In genomic region chr7:139544645-139545044, GRCh38 we compare ENCODE assay signal across 16 cellular contexts. TPM values are rescaled to one million over a fixed set of nuclear protein-coding genes. Genes with fewer than 3 reads are reported as not detected.
A peak's percentile ranks its signal among the peaks of the same experiment; 100 is the strongest.
DNase-seq lines count a peak whose midpoint lies in the region; ATAC-seq and TF ChIP-seq lines count a peak whose summit lies in the region.
"Had no signal": no experiment of that assay in that cellular context is flagged by ENCODE, and none has a peak within 500 bp of the region (broad histone marks: within the 10 kb centered on the region; RNA-seq: fewer than 3 reads in every experiment).

No MANE protein-coding gene starts in this region.

- no peak overlapping the region for H2BK15ac ChIP-seq in neuronal stem cell (ENCODE audit: low read length)

- H2AFZ ChIP-seq in neuronal stem cell (ENCODE audit: low read length) = no peak overlapping the region
- H2AFZ ChIP-seq: GM23248 had no signal

- no peak overlapping the region for H2BK120ac ChIP-seq in neuronal stem cell (ENCODE audit: low read depth, low read length)

- peaks cover 27% of the 10 kb centered on the region for H3K4me1 Mint-ChIP-seq in dendritic cell treated with granulocyte-macrophage colony-stimulating factor and Interleukin-4, amounts not matched to agents 40 ng/mL and 50 ng/mL, for 4 days (ENCODE audit: low read depth)
- H3K4me1 Mint-ChIP-seq in CD4-positive, alpha-beta memory T cell = no peaks in the 10 kb centered on the region
- no peaks in the 10 kb centered on the region for H3K4me1 Mint-ChIP-seq in activated T-cell treated with anti-CD3 and anti-CD28 coated beads, Interleukin-2, amount 50 U/mL, for 72 hours (ENCODE audit: low read depth)
- H3K4me1 Mint-ChIP-seq in progenitor cell of endocrine pancreas (ENCODE audit: low read depth) = no peaks in the 10 kb centered on the region

- peaks cover 3% of the 10 kb centered on the region for H3K27me3 ChIP-seq in H7 (ENCODE audit: control insufficient read depth, insufficient read depth, low read length)
- peaks cover 0 to 12% (median 0%) of the 10 kb centered on the region in 3 experiments for H3K27me3 ChIP-seq in neuronal stem cell (ENCODE audit: control insufficient read depth in 3 of 3, insufficient read depth in 3 of 3, low read depth in 1 of 3, low read length in 3 of 3)
- no peaks in the 10 kb centered on the region for H3K27me3 ChIP-seq in CD4-positive, alpha-beta memory T cell (ENCODE audit: insufficient read depth, low read length)

- H3K4me3 ChIP-seq in H7 (ENCODE audit: insufficient read depth, low read depth, low read length) (no peak overlapping the region), neuronal stem cell (ENCODE audit: low read length in 2 of 2) (no peak overlapping the region)
- no peak overlapping the region for H3K4me3 ChIP-seq in CD4-positive, alpha-beta memory T cell (ENCODE audit: low read length in 2 of 2)
- H3K4me3 ChIP-seq: GM23248 had no signal

- no peak for ATAC-seq in activated T-cell treated with anti-CD3 and anti-CD28 coated beads, Interleukin-2, amount 50 U/mL, for 72 hours (replicated peaks in 1 of 2)

- peak overlapping the region; percentile 35 for H3K27ac Mint-ChIP-seq in dendritic cell treated with granulocyte-macrophage colony-stimulating factor and Interleukin-4, amounts not matched to agents 40 ng/mL and 50 ng/mL, for 4 days
- no peak overlapping the region for H3K27ac Mint-ChIP-seq in CD4-positive, alpha-beta memory T cell
- H3K27ac Mint-ChIP-seq in activated T-cell treated with anti-CD3 and anti-CD28 coated beads, Interleukin-2, amount 50 U/mL, for 72 hours = no peak overlapping the region
- no peak overlapping the region for H3K27ac Mint-ChIP-seq in progenitor cell of endocrine pancreas
- H3K27ac Mint-ChIP-seq: CD4-positive, alpha-beta T cell had no signal

- intact Hi-C loops in dendritic cell treated with granulocyte-macrophage colony-stimulating factor and Interleukin-4, amounts not matched to agents 40 ng/mL and 50 ng/mL, for 4 days (cut with micrococcal nuclease) = no loop called here
- intact Hi-C loops in CD4-positive, alpha-beta memory T cell (cut with micrococcal nuclease) = no loop called here

- no peak overlapping the region for H4K91ac ChIP-seq in neuronal stem cell (ENCODE audit: low read depth, low read length, poor library complexity)

- peaks cover 0 to 5% of the 10 kb centered on the region in 2 donors for H3K9me3 ChIP-seq in neuronal stem cell (replicated peaks in 1 of 2; ENCODE audit: control insufficient read depth in 2 of 2, insufficient read depth in 1 of 2, low read depth in 1 of 2, low read length in 2 of 2)
- no peaks in the 10 kb centered on the region for H3K9me3 ChIP-seq in CD4-positive, alpha-beta memory T cell (ENCODE audit: control insufficient read depth in 1 of 2, low read length in 2 of 2)

- peak overlapping the region; percentile 83 for H2AK5ac ChIP-seq in neuronal stem cell (ENCODE audit: low read depth, low read length)

- H2BK5ac ChIP-seq in neuronal stem cell (ENCODE audit: low read length) = no peak overlapping the region

- no peak overlapping the region for H3K4me3 Mint-ChIP-seq in dendritic cell treated with granulocyte-macrophage colony-stimulating factor and Interleukin-4, amounts not matched to agents 40 ng/mL and 50 ng/mL, for 4 days
- H3K4me3 Mint-ChIP-seq in CD4-positive, alpha-beta memory T cell = no peak overlapping the region
- H3K4me3 Mint-ChIP-seq in activated T-cell treated with anti-CD3 and anti-CD28 coated beads, Interleukin-2, amount 50 U/mL, for 72 hours = no peak overlapping the region
- H3K4me3 Mint-ChIP-seq in progenitor cell of endocrine pancreas (ENCODE audit: low read depth) = no peak overlapping the region
- H3K4me3 Mint-ChIP-seq: CD4-positive, alpha-beta T cell; H9 had no signal

- TF ChIP-seq CTCF in progenitor cell of endocrine pancreas (IDR thresholded peaks at IDR 0.05; ENCODE audit: unreplicated experiment) = no peak

- H3K14ac ChIP-seq in neuronal stem cell (ENCODE audit: low read length) = no peak overlapping the region

- H3K79me1 ChIP-seq in neuronal stem cell (ENCODE audit: low read depth, low read length) = no peaks in the 10 kb centered on the region

- H3K36me3 ChIP-seq in H7 (replicated peaks; ENCODE audit: control insufficient read depth, insufficient read depth, low read length) (no peaks in the 10 kb centered on the region), neuronal stem cell (replicated peaks in 1 of 2; ENCODE audit: control insufficient read depth in 2 of 2, insufficient read depth in 2 of 2, low read length in 2 of 2) (peaks cover 0 to 2% of the 10 kb centered on the region in 2 donors)
- H3K36me3 ChIP-seq in CD4-positive, alpha-beta memory T cell (ENCODE audit: insufficient read depth, low read length) = no peaks in the 10 kb centered on the region

- H3K27ac ChIP-seq in neuronal stem cell (replicated peaks; ENCODE audit: low read length) = no peak overlapping the region
- H3K27ac ChIP-seq in CD4-positive, alpha-beta memory T cell (ENCODE audit: low read depth, low read length) = no peak overlapping the region
- H3K27ac ChIP-seq: C4-2B, GM23248 had no signal

- H3K23ac ChIP-seq in neuronal stem cell (ENCODE audit: low read depth, low read length, poor library complexity) = peak overlapping the region; percentile 62

- no peaks in the 10 kb centered on the region for H3K36me3 Mint-ChIP-seq in dendritic cell treated with granulocyte-macrophage colony-stimulating factor and Interleukin-4, amounts not matched to agents 40 ng/mL and 50 ng/mL, for 4 days (ENCODE audit: low read depth)
- no peaks in the 10 kb centered on the region for H3K36me3 Mint-ChIP-seq in CD4-positive, alpha-beta memory T cell
- no peaks in the 10 kb centered on the region for H3K36me3 Mint-ChIP-seq in activated T-cell treated with anti-CD3 and anti-CD28 coated beads, Interleukin-2, amount 50 U/mL, for 72 hours (ENCODE audit: insufficient read depth in 2 of 2)
- no peaks in the 10 kb centered on the region for H3K36me3 Mint-ChIP-seq in progenitor cell of endocrine pancreas (ENCODE audit: insufficient read depth)

- H3K9ac ChIP-seq in neuronal stem cell (ENCODE audit: low read depth, low read length, poor library complexity) = no peak overlapping the region
- H3K9ac ChIP-seq: GM23248 had no signal

- DNase-seq in H7 (peak; percentile 43), neuronal stem cell (ENCODE audit: low spot score) (no peak), progenitor cell of endocrine pancreas (ENCODE audit: low spot score, unreplicated experiment) (no peak)
- DNase-seq in CD4-positive, alpha-beta memory T cell = no peak
- no peak for DNase-seq in activated T-cell treated with anti-CD3 and anti-CD28 coated beads, Interleukin-2, amount 50 U/mL, for 72 hours
- DNase-seq: ACHN; CD4-positive, alpha-beta T cell; DMS153; DMS79; GDM1; GM23248; IMR-90 had no signal

- WGBS in neuronal stem cell (ENCODE audit: extremely low coverage in 2 of 2, insufficient read length in 2 of 2, insufficient replicate concordance in 1 of 2), 2 donors = no CpG with 5 or more reads among the region's 11 CpGs

- H3K9me3 Mint-ChIP-seq in dendritic cell treated with granulocyte-macrophage colony-stimulating factor and Interleukin-4, amounts not matched to agents 40 ng/mL and 50 ng/mL, for 4 days = no peaks in the 10 kb centered on the region
- no peaks in the 10 kb centered on the region for H3K9me3 Mint-ChIP-seq in CD4-positive, alpha-beta memory T cell
- no peaks in the 10 kb centered on the region for H3K9me3 Mint-ChIP-seq in activated T-cell treated with anti-CD3 and anti-CD28 coated beads, Interleukin-2, amount 50 U/mL, for 72 hours
- no peaks in the 10 kb centered on the region for H3K9me3 Mint-ChIP-seq in progenitor cell of endocrine pancreas (ENCODE audit: low read depth)
- H3K9me3 Mint-ChIP-seq: CD4-positive, alpha-beta T cell; H9 had no signal

- no peak overlapping the region for H2BK12ac ChIP-seq in neuronal stem cell (ENCODE audit: low read length)

- H3K4ac ChIP-seq in neuronal stem cell (ENCODE audit: low read length) = no peak overlapping the region

- peaks cover 9% of the 10 kb centered on the region for H3K27me3 Mint-ChIP-seq in dendritic cell treated with granulocyte-macrophage colony-stimulating factor and Interleukin-4, amounts not matched to agents 40 ng/mL and 50 ng/mL, for 4 days
- H3K27me3 Mint-ChIP-seq in CD4-positive, alpha-beta memory T cell = no peaks in the 10 kb centered on the region
- no peaks in the 10 kb centered on the region for H3K27me3 Mint-ChIP-seq in activated T-cell treated with anti-CD3 and anti-CD28 coated beads, Interleukin-2, amount 50 U/mL, for 72 hours (ENCODE audit: low read depth)
- H3K27me3 Mint-ChIP-seq in progenitor cell of endocrine pancreas = peaks cover 12% of the 10 kb centered on the region
- H3K27me3 Mint-ChIP-seq: CD4-positive, alpha-beta T cell had no signal

- H3K4me1 ChIP-seq in neuronal stem cell (ENCODE audit: control insufficient read depth in 2 of 2, insufficient read depth in 1 of 2, low read depth in 1 of 2, low read length in 2 of 2) = peaks cover 5 to 11% of the 10 kb centered on the region in 2 donors
- no peaks in the 10 kb centered on the region for H3K4me1 ChIP-seq in CD4-positive, alpha-beta memory T cell (ENCODE audit: insufficient read depth, low read length)

- CTCF ChIA-PET in CD4-positive, alpha-beta memory T cell (lab: Charles Lee; ENCODE audit: partially characterized antibody) = no interaction called here

- peak overlapping the region; percentile 44 for H3K18ac ChIP-seq in neuronal stem cell (ENCODE audit: low read length)

- no peak overlapping the region for H3K4me2 ChIP-seq in neuronal stem cell (ENCODE audit: insufficient read depth, low read length, poor library complexity, severe bottlenecking)

- no peak overlapping the region for H4K8ac ChIP-seq in neuronal stem cell (ENCODE audit: low read depth, low read length)

- POLR2A ChIA-PET in CD4-positive, alpha-beta memory T cell (lab: Charles Lee; ENCODE audit: partially characterized antibody) = no interaction called here

RNA-seq across cellular contexts. Expression of gene CLEC2L, which starts 21.2 kb away (rescaled TPM):
- not detected in 2 replicates for total RNA-seq in H7 (2014; rRNA removed; shearing (Covaris generic))
- polyA plus RNA-seq in neuronal stem cell (2013, experiment 1 of 2) = 1.5 TPM
- polyA plus RNA-seq in neuronal stem cell (2013, experiment 2 of 2) = 1.6 TPM
- total RNA-seq in CD4-positive, alpha-beta memory T cell = not detected
- polyA plus RNA-seq in CD4-positive, alpha-beta memory T cell = not detected
- total RNA-seq in activated T-cell treated with anti-CD3 and anti-CD28 coated beads, Interleukin-2, amount 50 U/mL, for 72 hours = not detected
- 0.22 TPM in 1 of 2 replicates, not detected in the other for total RNA-seq in progenitor cell of endocrine pancreas
- total RNA-seq: CD4-positive, alpha-beta T cell; GM23248; IMR-90 had no signal
- polyA plus RNA-seq: BJ, GM23248, IMR-90 had no signal
